ENCODE assay signal across 9 cellular contexts in the genomic region with DNA sequence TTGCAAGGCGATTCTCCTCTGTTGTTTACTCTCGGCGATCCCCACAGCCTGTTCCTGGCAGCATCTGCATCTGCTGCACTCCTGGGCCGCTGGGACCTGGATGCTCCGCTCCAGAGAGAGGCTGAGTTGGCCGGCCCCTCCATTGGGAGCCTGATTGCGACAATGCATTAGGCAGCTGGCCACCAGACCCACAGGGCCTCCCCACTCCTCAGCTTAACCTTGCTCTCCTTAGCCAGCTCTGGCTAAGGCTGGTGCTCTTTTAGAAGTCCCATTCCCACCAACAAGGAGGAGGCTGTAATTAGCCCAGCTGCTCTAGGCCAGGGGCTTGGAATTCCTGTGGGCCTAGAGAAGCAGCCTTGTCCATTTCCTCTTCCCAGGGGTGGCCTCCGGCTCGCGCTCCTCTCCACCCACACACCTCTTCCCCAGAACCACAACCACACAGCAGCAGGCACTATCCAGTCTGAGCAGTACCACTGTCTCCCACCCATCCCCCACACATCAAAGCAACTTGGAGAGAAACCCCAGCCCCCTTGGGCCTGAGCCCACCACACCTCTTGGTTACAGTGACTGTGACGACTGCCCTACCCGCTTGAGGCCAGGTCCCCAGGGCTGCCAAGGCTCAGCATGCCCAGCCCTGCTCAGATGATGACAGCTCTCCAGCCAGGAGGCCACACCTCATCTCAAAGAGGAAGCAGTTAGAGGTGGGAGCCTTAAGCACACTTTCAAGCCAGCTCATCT.
DNase-seq lines count a peak whose midpoint lies in the region; ATAC-seq and TF ChIP-seq lines count a peak whose summit lies in the region.
"Had no signal": no experiment of that assay in that cellular context is flagged by ENCODE, and none has a peak within 500 bp of the region (broad histone marks: within the 10 kb centered on the region; RNA-seq: fewer than 3 reads in every experiment).

No MANE protein-coding gene starts in this region.

- H3K27me3 ChIP-seq in adipocyte (replicated peaks; ENCODE audit: control insufficient read depth, insufficient read depth, low read length) (peaks cover 7% of the 10 kb centered on the region), endodermal cell (ENCODE audit: control insufficient read depth, insufficient read depth, low read length, poor library complexity, severe bottlenecking) (no peaks in the 10 kb centered on the region), prostate gland (replicated peaks; ENCODE audit: insufficient read depth) (no peaks in the 10 kb centered on the region)

- H3K9me3 Mint-ChIP-seq in naive B cell: no peaks in the 10 kb centered on the region
- H3K9me3 Mint-ChIP-seq in endodermal cell: no peaks in the 10 kb centered on the region

- no peak for TF ChIP-seq CTCF in endodermal cell (conservative IDR thresholded peaks at IDR 0.05)
- no peak for TF ChIP-seq CTCF in prostate gland (IDR thresholded peaks at IDR 0.05)

- intact Hi-C loops in prostate gland (cut with DNase I): no loop called here

- ATAC-seq in HG03342 (IDR thresholded peaks at IDR 0.05; ENCODE audit: unreplicated experiment) (peak; percentile 51), naive B cell (ENCODE audit: low read depth in 2 of 2) (peak; percentile 53 to 62)

- no peak for TF ChIP-seq POLR2A in prostate gland (IDR thresholded peaks at IDR 0.05)

- H3K27ac ChIP-seq in endodermal cell (ENCODE audit: low read depth, low read length): no peak overlapping the region
- no peak overlapping the region for H3K27ac ChIP-seq in prostate gland

- WGBS in endodermal cell (ENCODE audit: insufficient coverage in 1 of 2, insufficient read length in 1 of 2), 2 experiments: 92 to 93% methylated on average over 6 to 12 of the region's 12 CpGs
- WGBS in prostate gland: 55% methylated on average over 12 of the region's 12 CpGs

- peaks cover 49% of the 10 kb centered on the region for H3K4me1 ChIP-seq in adipocyte (ENCODE audit: control insufficient read depth, insufficient read depth, low read length)
- H3K4me1 ChIP-seq in endodermal cell (ENCODE audit: control insufficient read depth, insufficient read depth, low read length): no peaks in the 10 kb centered on the region
- H3K4me1 ChIP-seq in prostate gland (replicated peaks): no peaks in the 10 kb centered on the region

- DNase-seq in DMS79 (lab: John Stamatoyannopoulos, UW): peak; percentile 61
- peak; percentile 39 for DNase-seq in adipocyte (ENCODE audit: low read depth)
- DNase-seq in naive B cell: no peak
- no peak for DNase-seq in NCI-H1105 treated with DMSO at 0.1 percent for 48 hours (lab: John Stamatoyannopoulos, UW)
- no peak for DNase-seq in NCI-H1092 (lab: John Stamatoyannopoulos, UW)
- DNase-seq in endodermal cell: no peak
- no peak for DNase-seq in prostate gland (ENCODE audit: low spot score)
- DNase-seq: hippocampal formation had no signal

- peak overlapping the region; percentile 29 to 90 (median 62) for H3K27ac Mint-ChIP-seq in naive B cell
- no peak overlapping the region for H3K27ac Mint-ChIP-seq in endodermal cell

- H3K4me3 ChIP-seq in adipocyte (ENCODE audit: low read length): peak overlapping the region; percentile 12
- H3K4me3 ChIP-seq in endodermal cell (ENCODE audit: low read length): no peak overlapping the region
- no peak overlapping the region for H3K4me3 ChIP-seq in prostate gland

- H3K36me3 Mint-ChIP-seq in naive B cell (no peaks in the 10 kb centered on the region), endodermal cell (ENCODE audit: low read depth) (no peaks in the 10 kb centered on the region)

- no peaks in the 10 kb centered on the region for H3K36me3 ChIP-seq in adipocyte (ENCODE audit: control insufficient read depth, insufficient read depth, low read length, severe bottlenecking)
- H3K36me3 ChIP-seq in endodermal cell (ENCODE audit: control insufficient read depth, insufficient read depth, low read length): no peaks in the 10 kb centered on the region
- no peaks in the 10 kb centered on the region for H3K36me3 ChIP-seq in prostate gland

- peak overlapping the region; percentile 30 for H3K9ac ChIP-seq in adipocyte (ENCODE audit: low read length)
- no peak overlapping the region for H3K9ac ChIP-seq in endodermal cell (ENCODE audit: extremely low read depth, low read length, poor library complexity, severe bottlenecking)

- H3K4me1 Mint-ChIP-seq in naive B cell (peaks cover 45 to 60% (median 46%) of the 10 kb centered on the region in 3 donors), endodermal cell (no peaks in the 10 kb centered on the region)

- H3K4me3 Mint-ChIP-seq in naive B cell (peak overlapping the region in 2 of 8 donors; percentile 22 to 77), endodermal cell (no peak overlapping the region)

- H3K27me3 Mint-ChIP-seq in naive B cell: no peaks in the 10 kb centered on the region
- peaks cover 2% of the 10 kb centered on the region for H3K27me3 Mint-ChIP-seq in endodermal cell (ENCODE audit: insufficient read depth)

- H3K9me3 ChIP-seq in adipocyte (ENCODE audit: control insufficient read depth, low read length): no peaks in the 10 kb centered on the region
- H3K9me3 ChIP-seq in endodermal cell (ENCODE audit: control insufficient read depth, low read length): no peaks in the 10 kb centered on the region
- no peaks in the 10 kb centered on the region for H3K9me3 ChIP-seq in prostate gland

Comparison
In these comparisons a context has a peak if more than half of its experiments do, and no peak if none do; other contexts are left out.
1. DNase-seq: peak in DMS79 (single experiment) and adipocyte (single experiment); none in naive B cell (single experiment), NCI-H1105 treated with DMSO at 0.1 percent for 48 hours (single experiment), NCI-H1092 (single experiment), endodermal cell (single experiment) and prostate gland (single experiment).